ENCODE assay signal across 10 cellular contexts in genomic region chr2:161238264-161238558, GRCh38.
DNase-seq lines count a peak whose midpoint lies in the region; ATAC-seq lines count a peak whose summit lies in the region.
"Had no signal": no experiment of that assay in that cellular context is flagged by ENCODE, and none has a peak within 500 bp of the region (broad histone marks: within the 10 kb centered on the region; RNA-seq: fewer than 3 reads in every experiment).

No MANE protein-coding gene starts in this region.

- no peak for ATAC-seq in stimulated activated memory B cell treated with anti-CD40 and anti-IgM and Interleukin-4, amounts not matched to agents 10 μg/mL and 1 μg/mL and 100 μg/mL, for 72 hours
- ATAC-seq in HG02981 (IDR thresholded peaks at IDR 0.05; ENCODE audit: unreplicated experiment) (no peak), GM18520 (IDR thresholded peaks at IDR 0.05; ENCODE audit: unreplicated experiment) (no peak)

- no peaks in the 10 kb centered on the region for H3K27me3 Mint-ChIP-seq in activated T-helper 2 cell treated with anti-CD3 and anti-CD28 coated beads, Interferon-gamma antibody, Interleukin-2, Interleukin-4, amounts not matched to agents 10 μg/mL and 5 μg/mL and 100 μg/mL, durations not matched to agents 14 hours and 24 hours and 36 hours (ENCODE audit: low read depth)
- H3K27me3 Mint-ChIP-seq in stimulated activated memory B cell treated with anti-CD40 and anti-IgM and Interleukin-4, amounts not matched to agents 10 μg/mL and 1 μg/mL and 100 μg/mL, for 72 hours, result no peaks in the 10 kb centered on the region

- H3K4me3 Mint-ChIP-seq in activated T-helper 2 cell treated with anti-CD3 and anti-CD28 coated beads, Interferon-gamma antibody, Interleukin-2, Interleukin-4, amounts not matched to agents 10 μg/mL and 5 μg/mL and 100 μg/mL, durations not matched to agents 14 hours and 24 hours and 36 hours (ENCODE audit: low read depth), result peak overlapping the region; percentile 84
- H3K4me3 Mint-ChIP-seq in stimulated activated memory B cell treated with anti-CD40 and anti-IgM and Interleukin-4, amounts not matched to agents 10 μg/mL and 1 μg/mL and 100 μg/mL, for 72 hours, result peak overlapping the region; percentile 89

- H3K9ac ChIP-seq in iPS-18a (ENCODE audit: low read length), result peak overlapping the region; percentile 36

- H3K9me3 ChIP-seq in iPS-18a (ENCODE audit: control insufficient read depth, low read depth, low read length), result no peaks in the 10 kb centered on the region
- H3K9me3 ChIP-seq: adrenal gland had no signal

- H3K36me3 ChIP-seq in iPS-18a (ENCODE audit: control insufficient read depth, low read depth, low read length), result no peaks in the 10 kb centered on the region
- H3K36me3 ChIP-seq: adrenal gland had no signal

- peaks cover 33% of the 10 kb centered on the region for H3K4me1 Mint-ChIP-seq in activated T-helper 2 cell treated with anti-CD3 and anti-CD28 coated beads, Interferon-gamma antibody, Interleukin-2, Interleukin-4, amounts not matched to agents 10 μg/mL and 5 μg/mL and 100 μg/mL, durations not matched to agents 14 hours and 24 hours and 36 hours (ENCODE audit: low read depth)
- H3K4me1 Mint-ChIP-seq in stimulated activated memory B cell treated with anti-CD40 and anti-IgM and Interleukin-4, amounts not matched to agents 10 μg/mL and 1 μg/mL and 100 μg/mL, for 72 hours, result peaks cover 40% of the 10 kb centered on the region

- peak overlapping the region; percentile 68 for H3K4me3 ChIP-seq in iPS-18a (ENCODE audit: low read length)

- DNase-seq in DMS53 (lab: John Stamatoyannopoulos, UW) (peak; percentile 65), DMS53 treated with DMSO at 0.1 percent for 48 hours (lab: John Stamatoyannopoulos, UW; ENCODE audit: unreplicated experiment) (no peak), DMS 273 treated with DMSO at 0.1 percent for 48 hours (lab: John Stamatoyannopoulos, UW) (no peak)
- DNase-seq in activated T-helper 2 cell treated with anti-CD3 and anti-CD28 coated beads, Interferon-gamma antibody, Interleukin-2, Interleukin-4, amounts not matched to agents 10 μg/mL and 5 μg/mL and 100 μg/mL, durations not matched to agents 14 hours and 24 hours and 36 hours (ENCODE audit: low spot score), result no peak

- intact Hi-C loops in activated T-helper 2 cell treated with anti-CD3 and anti-CD28 coated beads, Interferon-gamma antibody, Interleukin-2, Interleukin-4, amounts not matched to agents 10 μg/mL and 5 μg/mL and 100 μg/mL, durations not matched to agents 14 hours and 24 hours and 36 hours (cut with micrococcal nuclease), result loop anchor here (1.0 to 5.0 kb wide), 2 partner anchors 35 to 179 kb away; partner anchors contain the start of gene TBR1

- H3K9me3 Mint-ChIP-seq in activated T-helper 2 cell treated with anti-CD3 and anti-CD28 coated beads, Interferon-gamma antibody, Interleukin-2, Interleukin-4, amounts not matched to agents 10 μg/mL and 5 μg/mL and 100 μg/mL, durations not matched to agents 14 hours and 24 hours and 36 hours, result no peaks in the 10 kb centered on the region
- H3K9me3 Mint-ChIP-seq in stimulated activated memory B cell treated with anti-CD40 and anti-IgM and Interleukin-4, amounts not matched to agents 10 μg/mL and 1 μg/mL and 100 μg/mL, for 72 hours, result no peaks in the 10 kb centered on the region

- H3K36me3 Mint-ChIP-seq in activated T-helper 2 cell treated with anti-CD3 and anti-CD28 coated beads, Interferon-gamma antibody, Interleukin-2, Interleukin-4, amounts not matched to agents 10 μg/mL and 5 μg/mL and 100 μg/mL, durations not matched to agents 14 hours and 24 hours and 36 hours (ENCODE audit: low read depth), result peaks cover 15% of the 10 kb centered on the region
- H3K36me3 Mint-ChIP-seq in stimulated activated memory B cell treated with anti-CD40 and anti-IgM and Interleukin-4, amounts not matched to agents 10 μg/mL and 1 μg/mL and 100 μg/mL, for 72 hours, result peaks cover 5% of the 10 kb centered on the region

- H3K4me1 ChIP-seq in iPS-18a (ENCODE audit: control insufficient read depth, low read depth, low read length), result peaks cover 4% of the 10 kb centered on the region

- no peak overlapping the region for H3K27ac ChIP-seq in iPS-18a (ENCODE audit: low read length)
- H3K27ac ChIP-seq: 22Rv1 had no signal

- H3K27ac Mint-ChIP-seq in activated T-helper 2 cell treated with anti-CD3 and anti-CD28 coated beads, Interferon-gamma antibody, Interleukin-2, Interleukin-4, amounts not matched to agents 10 μg/mL and 5 μg/mL and 100 μg/mL, durations not matched to agents 14 hours and 24 hours and 36 hours, result peak overlapping the region; percentile 66
- peak overlapping the region; percentile 75 for H3K27ac Mint-ChIP-seq in stimulated activated memory B cell treated with anti-CD40 and anti-IgM and Interleukin-4, amounts not matched to agents 10 μg/mL and 1 μg/mL and 100 μg/mL, for 72 hours

- peaks cover 66% of the 10 kb centered on the region for H3K27me3 ChIP-seq in iPS-18a (ENCODE audit: control insufficient read depth, insufficient read depth, low read length)
- H3K27me3 ChIP-seq: adrenal gland had no signal
